ENCODE assay signal across 8 cellular contexts in the genomic region with DNA sequence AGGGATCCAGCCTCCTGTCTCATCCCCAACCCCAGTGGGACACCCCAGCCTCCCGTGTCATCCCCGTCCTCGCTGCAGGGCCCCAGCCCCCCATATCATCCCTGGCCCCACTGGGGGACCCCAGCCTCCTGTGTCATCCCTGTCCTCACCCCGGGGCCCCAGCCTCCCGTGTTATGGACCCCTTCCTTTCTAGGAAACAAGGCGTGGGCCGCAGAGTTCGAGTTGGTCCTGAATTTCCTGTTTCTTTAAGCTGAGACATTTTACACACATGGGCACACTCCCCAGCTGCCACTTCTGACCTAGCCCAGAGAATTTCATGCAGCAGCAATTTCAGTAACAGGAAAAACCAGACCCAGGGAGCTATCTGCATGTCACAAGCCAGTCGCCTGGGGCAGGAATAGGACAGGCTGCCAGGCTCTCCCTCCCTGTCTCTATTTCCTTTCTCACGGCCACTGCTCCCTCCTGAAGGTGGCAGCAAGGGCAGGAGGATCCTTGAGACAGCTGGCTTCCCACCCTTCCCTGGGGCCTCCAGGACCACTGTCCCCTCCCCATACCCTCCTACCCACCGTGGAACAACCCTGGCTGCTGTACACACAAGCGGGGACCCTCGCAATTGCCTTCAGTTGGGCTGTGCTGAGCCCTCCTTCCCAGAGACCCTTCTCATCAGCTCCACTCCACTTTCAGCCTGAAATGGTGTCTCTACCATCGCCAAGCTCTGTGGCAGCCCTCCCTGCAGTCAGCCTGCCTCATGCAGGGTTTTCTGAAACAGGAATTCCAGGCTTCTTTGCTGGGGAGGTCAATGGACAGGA.
DNase-seq lines count a peak whose midpoint lies in the region; ATAC-seq and TF ChIP-seq lines count a peak whose summit lies in the region.

No MANE protein-coding gene starts in this region.

- peaks cover 3% of the 10 kb centered on the region; the same call in 1 of the 3 replicates for H3K36me3 Mint-ChIP-seq in GM23338 (ENCODE audit: low read depth)

- H2AFZ ChIP-seq in GM23338 (peak overlapping the region; percentile 56; the same call in 1 of the 2 replicates), OCI-LY1 (ENCODE audit: low read length) (no peak overlapping the region), trophoblast cell (ENCODE audit: insufficient read depth, low read length, poor library complexity) (peak overlapping the region; percentile 32)

- no peak overlapping the region for H3K23ac ChIP-seq in trophoblast cell (ENCODE audit: low read length)

- peak overlapping the region; percentile 87 for H3K18ac ChIP-seq in trophoblast cell (ENCODE audit: low read length)

- TF ChIP-seq POLR2A in erythroblast (IDR thresholded peaks at IDR 0.05; ENCODE audit: low read length): no peak

- H3K4me3 ChIP-seq in GM23338: no peak overlapping the region
- H3K4me3 ChIP-seq in OCI-LY1 (ENCODE audit: low read depth, low read length, poor library complexity, severe bottlenecking): no peak overlapping the region
- no peak overlapping the region for H3K4me3 ChIP-seq in trophoblast cell (ENCODE audit: low read depth, low read length)

- H2AK5ac ChIP-seq in trophoblast cell (ENCODE audit: low read length): peak overlapping the region; percentile 86

- H2BK5ac ChIP-seq in trophoblast cell (ENCODE audit: low read depth, low read length, poor library complexity): peak overlapping the region; percentile 91

- H3K4me3 Mint-ChIP-seq in GM23338: no peak overlapping the region

- H4K20me1 ChIP-seq in GM23338 (replicated peaks; ENCODE audit: insufficient read depth) (no peaks in the 10 kb centered on the region), OCI-LY1 (ENCODE audit: insufficient read depth, low read length) (no peaks in the 10 kb centered on the region)

- H3K79me2 ChIP-seq in GM23338 (replicated peaks; ENCODE audit: insufficient read depth) (no peaks in the 10 kb centered on the region), OCI-LY1 (ENCODE audit: insufficient read depth, low read length) (no peaks in the 10 kb centered on the region), trophoblast cell (ENCODE audit: control insufficient read depth, insufficient read depth, low read length, poor library complexity) (peaks cover 13% of the 10 kb centered on the region)

- peak overlapping the region; percentile 84 for H3K14ac ChIP-seq in trophoblast cell (ENCODE audit: low read length)

- peak overlapping the region; percentile 97 for H2BK120ac ChIP-seq in trophoblast cell (ENCODE audit: insufficient read depth, low read length, poor library complexity)

- H3K9me3 ChIP-seq in OCI-LY1 (ENCODE audit: low read length) (no peaks in the 10 kb centered on the region), trophoblast cell (ENCODE audit: insufficient read depth, low read depth, low read length) (no peaks in the 10 kb centered on the region)

- peaks cover 9% of the 10 kb centered on the region for H3K27me3 Mint-ChIP-seq in GM23338 (ENCODE audit: insufficient read depth, low read depth, poor library complexity)

- H3K9me3 Mint-ChIP-seq in GM23338: no peaks in the 10 kb centered on the region

- peaks cover 3% of the 10 kb centered on the region; the same call in 2 of the 3 replicates for H3K4me1 Mint-ChIP-seq in GM23338

- H2BK12ac ChIP-seq in trophoblast cell (ENCODE audit: low read length): peak overlapping the region; percentile 99

- peak overlapping the region; percentile 63 for H3K4ac ChIP-seq in trophoblast cell (ENCODE audit: low read depth, low read length)

- H4K12ac ChIP-seq in trophoblast cell (ENCODE audit: low read depth, low read length): no peak overlapping the region

- no peak overlapping the region for H3K27ac Mint-ChIP-seq in GM23338

- H3K9ac ChIP-seq in OCI-LY1 (ENCODE audit: low read length) (peak overlapping the region; percentile 3; the same call in 1 of the 2 replicates), trophoblast cell (ENCODE audit: low read length) (no peak overlapping the region)

- TF ChIP-seq CTCF in GM23338 (conservative IDR thresholded peaks at IDR 0.05; ENCODE audit: low read depth in 2 of 2) (peak in 1 of 2 experiments; percentile 44; a peak in 2 of 4 replicates), OCI-LY1 (IDR thresholded peaks at IDR 0.05; ENCODE audit: low read length) (no peak)

- peak overlapping the region; percentile 68 for H4K8ac ChIP-seq in trophoblast cell (ENCODE audit: low read depth, low read length)

- H3K4me2 ChIP-seq in GM23338 (no peak overlapping the region), OCI-LY1 (ENCODE audit: low read length) (peak overlapping the region; percentile 3; the same call in 1 of the 2 replicates), trophoblast cell (ENCODE audit: low read length) (peak overlapping the region; percentile 18)

- WGBS in trophoblast cell (ENCODE audit: extremely low coverage, insufficient coverage, insufficient read length): no CpG with 5 or more reads among the region's 14 CpGs

- DNase-seq in GM23338 (ENCODE audit: low spot score) (peak; percentile 21), erythroblast (lab: John Stamatoyannopoulos, UW) (peak; percentile 15 to 23), trophoblast cell (peak; percentile 98 to 99), COLO829 (ENCODE audit: low spot score) (no peak), NCI-H345 treated with DMSO at 0.1 percent for 48 hours (lab: John Stamatoyannopoulos, UW; ENCODE audit: unreplicated experiment) (no peak)
- no peak for DNase-seq in activated CD4-positive, alpha-beta T cell treated with anti-CD3 and anti-CD28 coated beads, Interleukin-2, amount 50 U/mL, for 1 hour

- H3K27ac ChIP-seq in GM23338 (ENCODE audit: low read depth) (no peak overlapping the region), OCI-LY1 (ENCODE audit: low read depth, low read length, poor library complexity, severe bottlenecking) (peak overlapping the region; percentile 98), trophoblast cell (ENCODE audit: low read depth, low read length) (peak overlapping the region; percentile 87)

- H3F3A ChIP-seq in GM23338 (replicated peaks; ENCODE audit: low read depth): no peaks in the 10 kb centered on the region
- no peaks in the 10 kb centered on the region for H3F3A ChIP-seq in OCI-LY1 (ENCODE audit: insufficient read depth, low read length)

- H3K27me3 ChIP-seq in GM23338 (ENCODE audit: insufficient read depth): no peaks in the 10 kb centered on the region
- H3K27me3 ChIP-seq in OCI-LY1 (ENCODE audit: insufficient read depth, low read length): no peaks in the 10 kb centered on the region
- H3K27me3 ChIP-seq in trophoblast cell (ENCODE audit: insufficient read depth, low read length): no peaks in the 10 kb centered on the region

- no peaks in the 10 kb centered on the region for H3K9me2 ChIP-seq in GM23338 (ENCODE audit: insufficient read depth)
- H3K9me2 ChIP-seq in OCI-LY1 (ENCODE audit: low read depth, low read length): no peaks in the 10 kb centered on the region

- H3K36me3 ChIP-seq in GM23338 (ENCODE audit: insufficient read depth): no peaks in the 10 kb centered on the region
- peaks cover 15% of the 10 kb centered on the region; the same call in 1 of the 2 replicates for H3K36me3 ChIP-seq in OCI-LY1 (ENCODE audit: insufficient read depth, low read length)
- no peaks in the 10 kb centered on the region for H3K36me3 ChIP-seq in trophoblast cell (ENCODE audit: control insufficient read depth in 1 of 2, insufficient read depth in 2 of 2, low read length in 2 of 2)

- peak; percentile 27 for ATAC-seq in GM23338
- ATAC-seq in HG02981 (IDR thresholded peaks at IDR 0.05; ENCODE audit: unreplicated experiment): no peak

- H3K4me1 ChIP-seq in GM23338 (ENCODE audit: insufficient read depth) (no peaks in the 10 kb centered on the region), OCI-LY1 (ENCODE audit: insufficient read depth, low read length, severe bottlenecking) (peaks cover 100% of the 10 kb centered on the region), trophoblast cell (ENCODE audit: control insufficient read depth in 1 of 2, insufficient read depth in 2 of 2, low read length in 2 of 2) (peaks cover 71 to 77% of the 10 kb centered on the region in 2 experiments)

- H4K91ac ChIP-seq in trophoblast cell (ENCODE audit: low read depth, low read length): peak overlapping the region; percentile 97

- H3K79me1 ChIP-seq in trophoblast cell (ENCODE audit: low read length): peaks cover 68% of the 10 kb centered on the region

TF ChIP-seq in GM23338, 12 proteins besides CTCF, POLR2A, EP300 and RAD21 (continues in another document):
- TF ChIP-seq EZH2 (IDR thresholded peaks at IDR 0.05; ENCODE audit: low read depth, unreplicated experiment) (no peak), EZH2phosphoT487 (IDR thresholded peaks at IDR 0.05; ENCODE audit: unreplicated experiment) (no peak), POLR2AphosphoS5 (IDR thresholded peaks at IDR 0.05; ENCODE audit: low read depth) (no peak), REST (IDR thresholded peaks at IDR 0.05; ENCODE audit: unreplicated experiment) (no peak)

Comparison
In these comparisons a context has a peak if more than half of its experiments do, and no peak if none do; other contexts are left out.
1. DNase-seq: peak in GM23338 (single experiment), erythroblast (2 of 2) and trophoblast cell (2 of 2); none in COLO829 (single experiment), NCI-H345 treated with DMSO at 0.1 percent for 48 hours (single experiment) and activated CD4-positive, alpha-beta T cell treated with anti-CD3 and anti-CD28 coated beads, Interleukin-2, amount 50 U/mL, for 1 hour (single experiment).